ENCODE assay signal across 8 cellular contexts in genomic region chr15:89358435-89358754, GRCh38. TPM values are rescaled to one million over a fixed set of nuclear protein-coding genes. Genes with fewer than 3 reads are reported as not detected.
DNase-seq lines count a peak whose midpoint lies in the region; ATAC-seq and TF ChIP-seq lines count a peak whose summit lies in the region.

No MANE protein-coding gene starts in this region.

- H4K91ac ChIP-seq in neuronal stem cell (ENCODE audit: low read depth, low read length, poor library complexity), result no peak overlapping the region

- H2BK15ac ChIP-seq in neuronal stem cell (ENCODE audit: low read length), result no peak overlapping the region

- no peak overlapping the region for H2BK12ac ChIP-seq in neuronal stem cell (ENCODE audit: low read length)

- H3K9me3 ChIP-seq in breast epithelium, result no peaks in the 10 kb centered on the region
- peaks cover 0 to 2% of the 10 kb centered on the region in 2 donors for H3K9me3 ChIP-seq in neuronal stem cell (replicated peaks in 1 of 2; ENCODE audit: control insufficient read depth in 2 of 2, insufficient read depth in 1 of 2, low read depth in 1 of 2, low read length in 2 of 2)

- no peak overlapping the region for H2BK5ac ChIP-seq in neuronal stem cell (ENCODE audit: low read length)

- H2AK5ac ChIP-seq in neuronal stem cell (ENCODE audit: low read depth, low read length), result no peak overlapping the region

- TF ChIP-seq CTCF in GM12875 (IDR thresholded peaks at IDR 0.05; ENCODE audit: borderline replicate concordance, insufficient read depth, low read depth, low read length) (no peak), breast epithelium (IDR thresholded peaks at IDR 0.05) (no peak)

- no peak overlapping the region for H2BK120ac ChIP-seq in neuronal stem cell (ENCODE audit: low read depth, low read length)

- peak overlapping the region; percentile 99 for H2AFZ ChIP-seq in neuronal stem cell (ENCODE audit: low read length)

- peaks cover 22 to 95% of the 10 kb centered on the region in 2 donors for H3K27me3 ChIP-seq in breast epithelium
- peaks cover 43 to 91% (median 68%) of the 10 kb centered on the region in 3 experiments for H3K27me3 ChIP-seq in neuronal stem cell (ENCODE audit: control insufficient read depth in 3 of 3, insufficient read depth in 3 of 3, low read depth in 1 of 3, low read length in 3 of 3)

- DNase-seq in breast epithelium (ENCODE audit: low spot score in 2 of 2) (no peak), neuronal stem cell (ENCODE audit: low spot score) (no peak), COLO829 (ENCODE audit: low spot score) (no peak)
- DNase-seq in stimulated activated CD4-positive, alpha-beta T cell treated with anti-CD3 and anti-CD28 coated beads, Interleukin-4, amount 100 ng/mL, for 1 hour, result no peak
- DNase-seq in stimulated activated CD4-positive, alpha-beta T cell treated with anti-CD3 and anti-CD28 coated beads, Interleukin-12 subunit alpha, Interleukin-12 subunit beta, amount 100 ng/mL, for 4 hours, result no peak

- H3K27ac ChIP-seq in breast epithelium (no peak overlapping the region), neuronal stem cell (replicated peaks; ENCODE audit: low read length) (no peak overlapping the region)

- H3K14ac ChIP-seq in neuronal stem cell (ENCODE audit: low read length), result no peak overlapping the region

- H3K4me2 ChIP-seq in neuronal stem cell (ENCODE audit: insufficient read depth, low read length, poor library complexity, severe bottlenecking), result no peak overlapping the region

- H3K79me1 ChIP-seq in neuronal stem cell (ENCODE audit: low read depth, low read length), result no peaks in the 10 kb centered on the region

- WGBS in neuronal stem cell (ENCODE audit: extremely low coverage in 2 of 2, insufficient read length in 2 of 2, insufficient replicate concordance in 1 of 2), 2 donors, result no CpG with 5 or more reads among the region's 16 CpGs

- peak overlapping the region; percentile 69 for H3K23ac ChIP-seq in neuronal stem cell (ENCODE audit: low read depth, low read length, poor library complexity)

- H3K36me3 ChIP-seq in breast epithelium (no peaks in the 10 kb centered on the region), neuronal stem cell (replicated peaks in 1 of 2; ENCODE audit: control insufficient read depth in 2 of 2, insufficient read depth in 2 of 2, low read length in 2 of 2) (no peaks in the 10 kb centered on the region)

- intact Hi-C loops in breast epithelium (cut with DNase I; ENCODE audit: low total_unique reads), result loop anchor here (5.0 kb wide), 1 partner anchor 74 kb away; no protein-coding TSS in a partner anchor

- H3K4me1 ChIP-seq in breast epithelium (peaks cover 5 to 7% of the 10 kb centered on the region in 2 donors), neuronal stem cell (ENCODE audit: control insufficient read depth in 2 of 2, insufficient read depth in 1 of 2, low read depth in 1 of 2, low read length in 2 of 2) (peaks cover 5 to 12% of the 10 kb centered on the region in 2 donors)

- ATAC-seq in HG03432 (IDR thresholded peaks at IDR 0.05; ENCODE audit: unreplicated experiment) (peak; percentile 9), HG03108 (IDR thresholded peaks at IDR 0.05; ENCODE audit: unreplicated experiment) (no peak)

- peak overlapping the region; percentile 48 for H3K4me3 ChIP-seq in GM12875 (ENCODE audit: low read depth, low read length)
- peak overlapping the region; percentile 35 to 65 (median 44) for H3K4me3 ChIP-seq in breast epithelium
- H3K4me3 ChIP-seq in neuronal stem cell (ENCODE audit: low read length in 2 of 2), result peak overlapping the region in 1 of 2 donors; percentile 45

- no peak overlapping the region for H3K4ac ChIP-seq in neuronal stem cell (ENCODE audit: low read length)

- H3K9ac ChIP-seq in neuronal stem cell (ENCODE audit: low read depth, low read length, poor library complexity), result no peak overlapping the region

- no peak for TF ChIP-seq POLR2A in breast epithelium (IDR thresholded peaks at IDR 0.05)

- no peak overlapping the region for H3K18ac ChIP-seq in neuronal stem cell (ENCODE audit: low read length)

- no peak overlapping the region for H4K8ac ChIP-seq in neuronal stem cell (ENCODE audit: low read depth, low read length)

RNA-seq across cellular contexts. Expression of gene POLG, which starts 23.8 kb away (rescaled TPM):
- total RNA-seq in breast epithelium, result 10 to 100 TPM; 50.6 to 59.6 (median 53.3) TPM
- polyA plus RNA-seq in neuronal stem cell (2013, experiment 1 of 2), result 21.3 TPM
- 21.7 TPM for polyA plus RNA-seq in neuronal stem cell (2013, experiment 2 of 2)
